In genomic region chr5:134527156-134527960, GRCh38 we compare ENCODE assay signal across 8 cellular contexts. TPM values are rescaled to one million over a fixed set of nuclear protein-coding genes. Genes with fewer than 3 reads are reported as not detected.
DNase-seq lines count a peak whose midpoint lies in the region; ATAC-seq and TF ChIP-seq lines count a peak whose summit lies in the region.

No MANE protein-coding gene starts in this region.

- peak overlapping the region; percentile 100 for H3K27ac ChIP-seq in thymus (ENCODE audit: low read depth)

- ATAC-seq in activated naive CD4-positive, alpha-beta T cell treated with anti-CD3 and anti-CD28 coated beads, Interleukin-2, amount 50 U/mL, for 72 hours, result peak; percentile 57 to 58

- no peaks in the 10 kb centered on the region for H3K9me3 Mint-ChIP-seq in activated naive CD4-positive, alpha-beta T cell treated with anti-CD3 and anti-CD28 coated beads, Interleukin-2, amount 50 U/mL, for 72 hours
- H3K9me3 Mint-ChIP-seq in glutamatergic neuron (ENCODE audit: unreplicated experiment) (peaks cover 5% of the 10 kb centered on the region), osteocyte (ENCODE audit: unreplicated experiment) (no peaks in the 10 kb centered on the region)

- DNase-seq in ELR (ENCODE audit: low read depth) (peak; percentile 88), H4 (ENCODE audit: low spot score) (peak; percentile 89), M059J (ENCODE audit: low read depth) (peak; percentile 92), SK-N-DZ (ENCODE audit: low spot score) (peak; percentile 91), glutamatergic neuron (peak; percentile 89), osteocyte (ENCODE audit: extremely low spot score, unreplicated experiment) (peak; percentile 94)
- peak; percentile 79 to 86 for DNase-seq in activated naive CD4-positive, alpha-beta T cell treated with anti-CD3 and anti-CD28 coated beads, Interleukin-2, amount 50 U/mL, for 72 hours (ENCODE audit: low spot score in 2 of 2)

- no peaks in the 10 kb centered on the region for H3K36me3 Mint-ChIP-seq in activated naive CD4-positive, alpha-beta T cell treated with anti-CD3 and anti-CD28 coated beads, Interleukin-2, amount 50 U/mL, for 72 hours
- H3K36me3 Mint-ChIP-seq in glutamatergic neuron (ENCODE audit: unreplicated experiment) (no peaks in the 10 kb centered on the region), osteocyte (ENCODE audit: unreplicated experiment) (no peaks in the 10 kb centered on the region)

- 2% methylated on average over 57 of the region's 57 CpGs for WGBS in thymus

- H3K4me1 Mint-ChIP-seq in glutamatergic neuron (ENCODE audit: low read depth, unreplicated experiment) (peaks cover 5% of the 10 kb centered on the region), osteocyte (ENCODE audit: unreplicated experiment) (peaks cover 32% of the 10 kb centered on the region)

- TF ChIP-seq CTCF in glutamatergic neuron (IDR thresholded peaks at IDR 0.05; ENCODE audit: partially characterized antibody, unreplicated experiment) (peak; percentile 83), osteocyte (IDR thresholded peaks at IDR 0.05) (peak; percentile 67)

- H3K4me3 ChIP-seq in thymus (ENCODE audit: low read length), result peak overlapping the region; percentile 89

- H3K27me3 Mint-ChIP-seq in glutamatergic neuron (ENCODE audit: unreplicated experiment), result peaks cover 11% of the 10 kb centered on the region
- H3K27me3 Mint-ChIP-seq in osteocyte (ENCODE audit: unreplicated experiment), result peaks cover 4% of the 10 kb centered on the region

- H3K4me1 ChIP-seq in thymus (ENCODE audit: control insufficient read depth, insufficient read depth, low read length), result peaks cover 7% of the 10 kb centered on the region

- H3K4me3 Mint-ChIP-seq in glutamatergic neuron (ENCODE audit: unreplicated experiment) (peak overlapping the region; percentile 85), osteocyte (ENCODE audit: unreplicated experiment) (peak overlapping the region; percentile 90)

- peak overlapping the region; percentile 96 to 97 for H3K27ac Mint-ChIP-seq in activated naive CD4-positive, alpha-beta T cell treated with anti-CD3 and anti-CD28 coated beads, Interleukin-2, amount 50 U/mL, for 72 hours
- H3K27ac Mint-ChIP-seq in glutamatergic neuron (ENCODE audit: unreplicated experiment) (peak overlapping the region; percentile 52), osteocyte (ENCODE audit: unreplicated experiment) (peak overlapping the region; percentile 88)

- H3K9me3 ChIP-seq in thymus (ENCODE audit: control insufficient read depth), result no peaks in the 10 kb centered on the region

- no peaks in the 10 kb centered on the region for H3K27me3 ChIP-seq in thymus (ENCODE audit: control insufficient read depth, insufficient read depth)

- no peaks in the 10 kb centered on the region for H3K36me3 ChIP-seq in thymus (ENCODE audit: control insufficient read depth, insufficient read depth)

RNA-seq across cellular contexts. Expression of gene JADE2, which starts 1.9 kb away (rescaled TPM):
- total RNA-seq in H4 (2014; rRNA removed; shearing (Covaris generic)), result 17.9 and 18.1 TPM in 2 replicates
- total RNA-seq in M059J (2014; rRNA removed; shearing (Covaris generic)), result 19.8 and 34.4 TPM in 2 replicates
- 1.7 and 3.2 TPM in 2 replicates for polyA plus RNA-seq in SK-N-DZ (2014; cell fraction: cytosol; rRNA removed)
- 1.6 and 3.0 TPM in 2 replicates for polyA plus RNA-seq in SK-N-DZ (2014; cell fraction: nucleus; rRNA removed)
- 10 to 100 TPM; 73.4 to 80.8 TPM for total RNA-seq in activated naive CD4-positive, alpha-beta T cell treated with anti-CD3 and anti-CD28 coated beads, Interleukin-2, amount 50 U/mL, for 72 hours
- 2.1 TPM for total RNA-seq in glutamatergic neuron (ENCODE audit: unreplicated experiment)
- total RNA-seq in osteocyte, result 26.6 and 32.4 TPM in 2 replicates
- 14.1 TPM for polyA plus RNA-seq in thymus

Comparison
In these comparisons a context has a peak if more than half of its experiments do, and no peak if none do; other contexts are left out.
1. Peak in every context shown above with its lines: DNase-seq, ATAC-seq, H3K4me3 ChIP-seq and H3K27ac ChIP-seq.